ENCODE assay signal across 16 cellular contexts in the genomic region with DNA sequence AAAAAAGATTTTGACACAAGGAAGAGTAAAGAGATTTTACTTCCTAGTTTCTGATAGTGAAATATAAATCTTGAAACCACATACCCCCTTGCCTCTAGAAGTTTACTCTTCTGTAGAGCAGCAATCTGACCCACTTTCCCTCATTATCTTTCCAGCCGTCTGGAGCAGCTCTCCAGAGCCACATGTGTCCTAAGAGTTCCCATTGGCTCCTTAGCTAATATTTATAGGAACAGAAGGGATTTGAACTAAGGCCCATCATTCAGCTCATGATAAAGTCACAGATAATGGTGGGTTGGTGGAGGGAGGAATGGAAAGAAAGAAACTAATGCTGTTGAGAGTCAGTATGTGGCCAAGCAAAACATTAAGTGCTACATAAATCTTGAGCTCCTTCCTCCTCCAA.
A peak's percentile ranks its signal among the peaks of the same experiment; 100 is the strongest.
DNase-seq lines count a peak whose midpoint lies in the region; ATAC-seq, FAIRE-seq and TF ChIP-seq lines count a peak whose summit lies in the region.
"Had no signal": no experiment of that assay in that cellular context is flagged by ENCODE, and none has a peak within 500 bp of the region (broad histone marks: within the 10 kb centered on the region; RNA-seq: fewer than 3 reads in every experiment).

No MANE protein-coding gene starts in this region.

- peak overlapping the region; percentile 3 for H3K4me2 ChIP-seq in GM23248 (ENCODE audit: unreplicated experiment)
- no peak overlapping the region; the same call in 1 of the 2 replicates for H3K4me2 ChIP-seq in PC-3 (ENCODE audit: low read length)
- H3K4me2 ChIP-seq in endothelial cell of umbilical vein (ENCODE audit: insufficient read depth, low read length), result no peak overlapping the region
- peak overlapping the region; percentile 52 for H3K4me2 ChIP-seq in osteoblast (ENCODE audit: insufficient read depth, low read length)

- H2AFZ ChIP-seq in GM23248, result no peak overlapping the region
- no peak overlapping the region for H2AFZ ChIP-seq in PC-3 (ENCODE audit: low read length)
- H2AFZ ChIP-seq in endothelial cell of umbilical vein (ENCODE audit: low read depth, low read length), result no peak overlapping the region
- no peak overlapping the region for H2AFZ ChIP-seq in osteoblast (ENCODE audit: low read length)

- POLR2A ChIA-PET in PC-3 (lab: Charles Lee; ENCODE audit: unreplicated experiment) (no interaction called here), endothelial cell of umbilical vein (lab: Charles Lee) (interaction anchor here (0.6 kb wide), 1 partner anchor 13 kb away, joined by 6 read pairs; no protein-coding TSS in a partner anchor)

- TF ChIP-seq CTCF in PC-3 (conservative IDR thresholded peaks at IDR 0.05; ENCODE audit: low read depth, low read length) (no peak), endothelial cell of umbilical vein (IDR thresholded peaks at IDR 0.05; ENCODE audit: extremely low read depth in 1 of 2, insufficient read depth in 1 of 2, low read depth in 1 of 2, low read length in 2 of 2) (no peak), osteoblast (IDR thresholded peaks at IDR 0.05; ENCODE audit: extremely low read depth, low read depth, low read length) (no peak), thyroid gland (IDR thresholded peaks at IDR 0.05) (no peak)

- H3K36me3 ChIP-seq in GM23248 (ENCODE audit: low read depth) (no peaks in the 10 kb centered on the region), PC-3 (ENCODE audit: low read depth, low read length) (no peaks in the 10 kb centered on the region), endothelial cell of umbilical vein (ENCODE audit: control insufficient read depth in 2 of 2, extremely low read depth in 1 of 2, insufficient read depth in 2 of 2, low read length in 2 of 2) (no peaks in the 10 kb centered on the region), osteoblast (ENCODE audit: insufficient read depth, low read length) (no peaks in the 10 kb centered on the region), thyroid gland (no peaks in the 10 kb centered on the region)

- intact Hi-C loops in PC-3 (cut with micrococcal nuclease), result no loop called here
- intact Hi-C loops in endothelial cell of umbilical vein (cut with micrococcal nuclease), result loop anchor here (2.0 kb wide), 1 partner anchor 570 kb away; no protein-coding TSS in a partner anchor
- intact Hi-C loops in thyroid gland (cut with DNase I), result no loop called here

- no peaks in the 10 kb centered on the region for H4K20me1 ChIP-seq in GM23248 (ENCODE audit: insufficient read depth)
- no peaks in the 10 kb centered on the region for H4K20me1 ChIP-seq in PC-3 (ENCODE audit: low read length)
- H4K20me1 ChIP-seq in endothelial cell of umbilical vein (replicated peaks; ENCODE audit: control insufficient read depth, extremely low read depth, insufficient read depth, low read length), result no peaks in the 10 kb centered on the region
- no peaks in the 10 kb centered on the region for H4K20me1 ChIP-seq in osteoblast (ENCODE audit: insufficient read depth, low read length)

- 100% methylated on average over 1 of the region's 1 CpG for WGBS in GM23248 (ENCODE audit: low coverage in 1 of 2, low lambda C conversion rate in 2 of 2, missing lambda C conversion rate in 2 of 2), 2 experiments
- WGBS in thyroid gland, 2 donors, result 62 to 74% methylated on average over 1 of the region's 1 CpG

- peaks cover 21% of the 10 kb centered on the region for H3K4me1 ChIP-seq in GM23248 (ENCODE audit: insufficient read depth)
- peaks cover 35% of the 10 kb centered on the region for H3K4me1 ChIP-seq in PC-3 (ENCODE audit: insufficient read depth, low read length)
- H3K4me1 ChIP-seq in endothelial cell of umbilical vein (ENCODE audit: control insufficient read depth, extremely low read depth, insufficient read depth, low read length), result peaks cover 38% of the 10 kb centered on the region
- peaks cover 25% of the 10 kb centered on the region for H3K4me1 ChIP-seq in osteoblast (ENCODE audit: insufficient read depth, low read length)
- no peaks in the 10 kb centered on the region for H3K4me1 ChIP-seq in thyroid gland

- no peak overlapping the region for H3K4me3 ChIP-seq in GM23248
- no peak overlapping the region for H3K4me3 ChIP-seq in PC-3 (ENCODE audit: low read length)
- H3K4me3 ChIP-seq in endothelial cell of umbilical vein (replicated peaks in 1 of 3; ENCODE audit: insufficient read depth in 1 of 3, low read depth in 1 of 3, low read length in 3 of 3), result no peak overlapping the region
- H3K4me3 ChIP-seq in osteoblast (ENCODE audit: insufficient read depth, low read length), result no peak overlapping the region
- H3K4me3 ChIP-seq in thyroid gland (replicated peaks in 1 of 3), result no peak overlapping the region

- H3F3A ChIP-seq in GM23248 (ENCODE audit: insufficient read depth) (peaks cover 21% of the 10 kb centered on the region), PC-3 (ENCODE audit: low read length, unreplicated experiment) (no peaks in the 10 kb centered on the region)

- no peak overlapping the region for H3K9ac ChIP-seq in GM23248
- no peak overlapping the region for H3K9ac ChIP-seq in PC-3 (ENCODE audit: low read length)
- H3K9ac ChIP-seq in endothelial cell of umbilical vein (replicated peaks; ENCODE audit: extremely low read depth, insufficient read depth, low read length), result no peak overlapping the region

- H3K27me3 ChIP-seq in GM23248 (replicated peaks; ENCODE audit: insufficient read depth) (no peaks in the 10 kb centered on the region), PC-3 (ENCODE audit: low read length) (no peaks in the 10 kb centered on the region), endothelial cell of umbilical vein (ENCODE audit: control insufficient read depth in 2 of 2, insufficient read depth in 2 of 2, low read length in 2 of 2) (no peaks in the 10 kb centered on the region), osteoblast (ENCODE audit: insufficient read depth, low read length) (no peaks in the 10 kb centered on the region), thyroid gland (no peaks in the 10 kb centered on the region)

- CTCF ChIA-PET in PC-3 (lab: Charles Lee), result no interaction called here
- CTCF ChIA-PET in endothelial cell of umbilical vein (lab: Charles Lee), result interaction anchor here (1.3 to 3.1 kb wide), 5 partner anchors 10 to 392 kb away, joined by 3 to 17 read pairs (median 12); no protein-coding TSS in a partner anchor

- ATAC-seq in PC-3, result no peak
- ATAC-seq: Panc1 had no signal

- H3K9me2 ChIP-seq in GM23248 (ENCODE audit: insufficient read depth) (peaks cover 1% of the 10 kb centered on the region; the same call in 1 of the 2 replicates), PC-3 (replicated peaks; ENCODE audit: low read length) (no peaks in the 10 kb centered on the region)

- no peak for FAIRE-seq in endothelial cell of umbilical vein (lab: Jason Lieb, UNC)
- FAIRE-seq: G401.6, H54 had no signal

- H3K9me3 ChIP-seq in GM23248 (ENCODE audit: low read depth) (no peaks in the 10 kb centered on the region), PC-3 (ENCODE audit: low read length) (no peaks in the 10 kb centered on the region), endothelial cell of umbilical vein (replicated peaks; ENCODE audit: control insufficient read depth, insufficient read depth, low read length) (no peaks in the 10 kb centered on the region), osteoblast (ENCODE audit: low read depth, low read length) (no peaks in the 10 kb centered on the region), thyroid gland (no peaks in the 10 kb centered on the region)

- no peak for DNase-seq in GM23248
- DNase-seq in PC-3, result no peak
- peak; percentile 45 for DNase-seq in endothelial cell of umbilical vein (ENCODE audit: low read depth, low spot score)
- no peak for DNase-seq in osteoblast (ENCODE audit: insufficient read length, low spot score, missing footprints)
- DNase-seq in thyroid gland, result no peak
- no peak for DNase-seq in NCI-H524 treated with DMSO at 0.1 percent for 48 hours (lab: John Stamatoyannopoulos, UW)
- DNase-seq in SW480 (ENCODE audit: low spot score), result no peak
- no peak for DNase-seq in NCI-H1417 treated with DMSO at 0.1 percent for 48 hours (lab: John Stamatoyannopoulos, UW)
- DNase-seq: DMS79 treated with DMSO at 0.1 percent for 48 hours, NCI-H1092 treated with DMSO at 0.1 percent for 48 hours, NCI-H2081, NCI-H2171 treated with DMSO at 0.1 percent for 48 hours, NCI-H446 treated with DMSO at 0.1 percent for 48 hours had no signal

- BruUV-seq in PC-3 (replicated peaks; lab: Mats Ljungman, UMichigan), result no TSS peak
- no TSS peak for BruUV-seq in endothelial cell of umbilical vein (replicated peaks; lab: Mats Ljungman, UMichigan)

- dilution Hi-C loops in endothelial cell of umbilical vein (cut with MboI; ENCODE audit: extremely low pct_ligation_motif_present, low sequenced_read_pairs), result no loop called here

- in situ Hi-C loops in GM23248 (cut with MboI), result no loop called here

- H3K9me1 ChIP-seq in endothelial cell of umbilical vein (replicated peaks; ENCODE audit: control insufficient read depth, extremely low read depth, insufficient read depth, low read length), result no peaks in the 10 kb centered on the region

- H3K79me2 ChIP-seq in GM23248 (ENCODE audit: insufficient read depth), result no peaks in the 10 kb centered on the region
- H3K79me2 ChIP-seq in PC-3 (ENCODE audit: low read length), result no peaks in the 10 kb centered on the region
- no peaks in the 10 kb centered on the region for H3K79me2 ChIP-seq in endothelial cell of umbilical vein (ENCODE audit: control insufficient read depth, insufficient read depth, low read length)
- no peaks in the 10 kb centered on the region for H3K79me2 ChIP-seq in osteoblast (ENCODE audit: insufficient read depth, low read length)

- H3K27ac ChIP-seq in GM23248, result peak overlapping the region; percentile 68; the same call in 1 of the 2 replicates
- peak overlapping the region; percentile 65 for H3K27ac ChIP-seq in PC-3 (ENCODE audit: low read length)
- H3K27ac ChIP-seq in endothelial cell of umbilical vein (ENCODE audit: insufficient read depth, low read depth, low read length), result peak overlapping the region; percentile 93
- H3K27ac ChIP-seq in osteoblast (ENCODE audit: low read depth, low read length), result peak overlapping the region; percentile 97
- no peak overlapping the region for H3K27ac ChIP-seq in thyroid gland

- TF ChIP-seq POLR2A in endothelial cell of umbilical vein (IDR thresholded peaks at IDR 0.05; ENCODE audit: low read depth, low read length) (no peak), thyroid gland (IDR thresholded peaks at IDR 0.05) (no peak)

TF ChIP-seq in endothelial cell of umbilical vein, 7 proteins besides CTCF, POLR2A, EP300 and RAD21 (continues in another document):
- TF ChIP-seq EZH2 (IDR thresholded peaks at IDR 0.05; ENCODE audit: borderline replicate concordance, low read depth, low read length, severe bottlenecking) (no peak), FOS (IDR thresholded peaks at IDR 0.05; ENCODE audit: borderline replicate concordance, insufficient read depth, low read length) (no peak), JUN (IDR thresholded peaks at IDR 0.05; ENCODE audit: borderline replicate concordance, insufficient read depth, insufficient read length, low read depth) (no peak), GATA2 (IDR thresholded peaks at IDR 0.05; ENCODE audit: insufficient read depth, insufficient read length, low read depth, low read length) (no peak)
- TF ChIP-seq, protein P1, sequence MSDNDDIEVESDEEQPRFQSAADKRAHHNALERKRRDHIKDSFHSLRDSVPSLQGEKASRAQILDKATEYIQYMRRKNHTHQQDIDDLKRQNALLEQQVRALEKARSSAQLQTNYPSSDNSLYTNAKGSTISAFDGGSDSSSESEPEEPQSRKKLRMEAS (IDR thresholded peaks at IDR 0.05; ENCODE audit: insufficient read depth, insufficient read length), result no peak

Comparison
In these comparisons a context has a peak if more than half of its experiments do, and no peak if none do; other contexts are left out.
1. H3K27ac ChIP-seq: peak in GM23248 (single experiment), PC-3 (single experiment), endothelial cell of umbilical vein (single experiment) and osteoblast (single experiment); none in thyroid gland (0 of 3).
2. H3K4me2 ChIP-seq: peak in GM23248 (single experiment) and osteoblast (single experiment); none in PC-3 (single experiment) and endothelial cell of umbilical vein (single experiment).